15 cellular contexts compared by ENCODE assay signal in genomic region chr13:108777421-108778420, GRCh38.
DNase-seq lines count a peak whose midpoint lies in the region; ATAC-seq and TF ChIP-seq lines count a peak whose summit lies in the region.
"Had no signal": no experiment of that assay in that cellular context is flagged by ENCODE, and none has a peak within 500 bp of the region (broad histone marks: within the 10 kb centered on the region; RNA-seq: fewer than 3 reads in every experiment).

No MANE protein-coding gene starts in this region.

- no peak overlapping the region for H3K14ac ChIP-seq in H9 (ENCODE audit: insufficient read depth, low read length)

- no peak overlapping the region for H2BK120ac ChIP-seq in H9 (ENCODE audit: low read depth, low read length, poor library complexity, severe bottlenecking)

- H3K23ac ChIP-seq in H9 (ENCODE audit: insufficient read length, low read depth, low read length), result no peak overlapping the region

- H3K27ac Mint-ChIP-seq in H9, result peak overlapping the region; percentile 14 to 86 (median 74); a peak in 4 of 7 replicates
- H3K27ac Mint-ChIP-seq in neural progenitor cell, result no peak overlapping the region
- H3K27ac Mint-ChIP-seq in stimulated activated naive B cell treated with anti-CD40 and anti-IgM and Interleukin-4, amounts not matched to agents 10 μg/mL and 1 μg/mL and 100 μg/mL, for 72 hours, result no peak overlapping the region
- H3K27ac Mint-ChIP-seq: activated CD8-positive, alpha-beta T cell treated with anti-CD3 and anti-CD28 coated beads for 36 hours had no signal

- H4K20me1 ChIP-seq in H9 (ENCODE audit: control insufficient read depth, insufficient read depth, insufficient read length) (no peaks in the 10 kb centered on the region), neural progenitor cell (ENCODE audit: low read depth) (no peaks in the 10 kb centered on the region)

- H4K8ac ChIP-seq in H9 (replicated peaks; ENCODE audit: insufficient read length, low read depth, low read length), result no peak overlapping the region

- no peak overlapping the region for H2AFZ ChIP-seq in H9 (ENCODE audit: low read length)
- H2AFZ ChIP-seq in neural progenitor cell (replicated peaks), result no peak overlapping the region

- H3K4ac ChIP-seq in H9 (ENCODE audit: low read depth, low read length), result no peak overlapping the region

- H2BK15ac ChIP-seq in H9 (ENCODE audit: low read depth, low read length), result no peak overlapping the region

- TF ChIP-seq CTCF in H9 (conservative IDR thresholded peaks at IDR 0.05) (no peak), RWPE2 (IDR thresholded peaks at IDR 0.05; ENCODE audit: poor library complexity, severe bottlenecking) (no peak), neural progenitor cell (IDR thresholded peaks at IDR 0.05) (no peak), coronary artery (IDR thresholded peaks at IDR 0.05) (no peak)

- DNase-seq in H9 (peak; percentile 51), RWPE2 (ENCODE audit: low spot score) (no peak), fibroblast of peridontal ligament (ENCODE audit: extremely low read depth) (peak; percentile 5), neural progenitor cell (ENCODE audit: low spot score) (peak; percentile 13), D341Med (ENCODE audit: low spot score) (no peak), coronary artery (ENCODE audit: low spot score) (no peak)
- DNase-seq in stimulated activated naive B cell treated with anti-CD40 and anti-IgM and Interleukin-4, amounts not matched to agents 10 μg/mL and 1 μg/mL and 100 μg/mL, for 72 hours, result no peak
- DNase-seq: activated CD8-positive, alpha-beta T cell treated with anti-CD3 and anti-CD28 coated beads for 36 hours; BE2C; DMS79; dorsolateral prefrontal cortex; NCI-H2171 treated with DMSO at 0.1 percent for 48 hours; NK-92 treated with Interleukin-12 subunit alpha and Interleukin-12 subunit beta, amount 100 ng/mL, for 24 hours; psoas muscle had no signal

- no peaks in the 10 kb centered on the region for H3F3A ChIP-seq in neural progenitor cell (ENCODE audit: low read depth)

- no peak overlapping the region for H3K4me2 ChIP-seq in H9 (ENCODE audit: insufficient read depth, insufficient read length, low read length)
- no peak overlapping the region for H3K4me2 ChIP-seq in neural progenitor cell

- H3K4me1 ChIP-seq in H9 (ENCODE audit: insufficient read depth, low read length), result no peaks in the 10 kb centered on the region
- H3K4me1 ChIP-seq in RWPE2 (ENCODE audit: insufficient read depth, poor library complexity, severe bottlenecking), result peaks cover 3% of the 10 kb centered on the region
- no peaks in the 10 kb centered on the region for H3K4me1 ChIP-seq in neural progenitor cell
- H3K4me1 ChIP-seq: BE2C, psoas muscle had no signal

- no peaks in the 10 kb centered on the region for H3K79me1 ChIP-seq in H9 (ENCODE audit: insufficient read depth, low read depth, low read length, poor library complexity, severe bottlenecking)

- no peak overlapping the region for H2BK12ac ChIP-seq in H9 (ENCODE audit: insufficient read length, low read depth, low read length)

- H2BK20ac ChIP-seq in H9 (ENCODE audit: low read depth, low read length, poor library complexity, severe bottlenecking), result no peak overlapping the region

- ATAC-seq in RWPE2 (ENCODE audit: low read depth) (peak; percentile 63), GM18867 (IDR thresholded peaks at IDR 0.05; ENCODE audit: unreplicated experiment) (no peak)
- ATAC-seq in stimulated activated naive B cell treated with anti-CD40 and anti-IgM and Interleukin-4, amounts not matched to agents 10 μg/mL and 1 μg/mL and 100 μg/mL, for 72 hours (replicated peaks), result no peak
- ATAC-seq: activated CD8-positive, alpha-beta T cell treated with anti-CD3 and anti-CD28 coated beads for 36 hours; psoas muscle had no signal

- H3K27ac ChIP-seq in H9 (ENCODE audit: insufficient read length, low read depth, low read length) (no peak overlapping the region), RWPE2 (ENCODE audit: poor library complexity, severe bottlenecking) (no peak overlapping the region), neural progenitor cell (no peak overlapping the region), coronary artery (no peak overlapping the region)
- H3K27ac ChIP-seq: dorsolateral prefrontal cortex, psoas muscle had no signal

- peaks cover 7 to 13% (median 9%) of the 10 kb centered on the region in 3 experiments; a peak in 6 of 7 replicates for H3K36me3 Mint-ChIP-seq in H9 (ENCODE audit: insufficient read depth in 1 of 3, low read depth in 3 of 3)
- H3K36me3 Mint-ChIP-seq in neural progenitor cell, result peaks cover 6% of the 10 kb centered on the region
- no peaks in the 10 kb centered on the region for H3K36me3 Mint-ChIP-seq in stimulated activated naive B cell treated with anti-CD40 and anti-IgM and Interleukin-4, amounts not matched to agents 10 μg/mL and 1 μg/mL and 100 μg/mL, for 72 hours

- no peaks in the 10 kb centered on the region for H3K9me3 ChIP-seq in H9 (ENCODE audit: control insufficient read depth, low read depth, low read length)
- H3K9me3 ChIP-seq in RWPE2 (ENCODE audit: severe bottlenecking), result no peaks in the 10 kb centered on the region
- no peaks in the 10 kb centered on the region for H3K9me3 ChIP-seq in neural progenitor cell (ENCODE audit: low read depth)
- H3K9me3 ChIP-seq: BE2C, psoas muscle had no signal

- H3K9ac ChIP-seq in H9 (ENCODE audit: extremely low read depth, insufficient read length, low read length) (no peak overlapping the region), neural progenitor cell (no peak overlapping the region)

- H3K36me3 ChIP-seq in RWPE2 (ENCODE audit: low read depth), result no peaks in the 10 kb centered on the region
- H3K36me3 ChIP-seq in neural progenitor cell, result no peaks in the 10 kb centered on the region
- H3K36me3 ChIP-seq: BE2C had no signal

- WGBS in H9 (ENCODE audit: extremely low coverage, insufficient read length, low lambda C conversion rate), result no CpG with 5 or more reads among the region's 9 CpGs

- H2BK5ac ChIP-seq in H9 (ENCODE audit: insufficient read length, low read length), result no peak overlapping the region

- no peak overlapping the region for H4K5ac ChIP-seq in H9 (ENCODE audit: insufficient read length, low read depth, low read length)

- no peak overlapping the region for H3T11ph ChIP-seq in H9 (ENCODE audit: low read length)

- H3K27me3 Mint-ChIP-seq in H9 (ENCODE audit: low read depth), result peaks cover 3% of the 10 kb centered on the region; the same call in 1 of the 2 replicates
- no peaks in the 10 kb centered on the region for H3K27me3 Mint-ChIP-seq in neural progenitor cell (ENCODE audit: insufficient read depth, low read depth)
- H3K27me3 Mint-ChIP-seq in stimulated activated naive B cell treated with anti-CD40 and anti-IgM and Interleukin-4, amounts not matched to agents 10 μg/mL and 1 μg/mL and 100 μg/mL, for 72 hours, result no peaks in the 10 kb centered on the region
- H3K27me3 Mint-ChIP-seq: activated CD8-positive, alpha-beta T cell treated with anti-CD3 and anti-CD28 coated beads for 36 hours had no signal

- H3K18ac ChIP-seq in H9 (ENCODE audit: insufficient read length, low read depth, low read length), result no peak overlapping the region

- H3K27me3 ChIP-seq in H9 (ENCODE audit: insufficient read depth, low read length) (no peaks in the 10 kb centered on the region), RWPE2 (ENCODE audit: insufficient read depth, poor library complexity, severe bottlenecking) (peaks cover 27% of the 10 kb centered on the region), neural progenitor cell (no peaks in the 10 kb centered on the region)

- H4K91ac ChIP-seq in H9 (ENCODE audit: insufficient read length, low read depth, low read length), result no peak overlapping the region

- peaks cover 8 to 20% of the 10 kb centered on the region in 2 experiments for H3K4me1 Mint-ChIP-seq in H9
- H3K4me1 Mint-ChIP-seq in neural progenitor cell, result peaks cover 7% of the 10 kb centered on the region
- H3K4me1 Mint-ChIP-seq in stimulated activated naive B cell treated with anti-CD40 and anti-IgM and Interleukin-4, amounts not matched to agents 10 μg/mL and 1 μg/mL and 100 μg/mL, for 72 hours, result no peaks in the 10 kb centered on the region

- H3K79me2 ChIP-seq in H9 (ENCODE audit: insufficient read depth, low read length) (no peaks in the 10 kb centered on the region), neural progenitor cell (ENCODE audit: low read depth) (no peaks in the 10 kb centered on the region)

- no peak overlapping the region for H2AK5ac ChIP-seq in H9 (ENCODE audit: insufficient read length, low read length)

- H3K56ac ChIP-seq in H9 (ENCODE audit: insufficient read length, low read depth, low read length), result no peak overlapping the region

- H3K9me3 Mint-ChIP-seq in H9, result peaks cover 14 to 18% of the 10 kb centered on the region in 2 experiments
- peaks cover 15% of the 10 kb centered on the region for H3K9me3 Mint-ChIP-seq in neural progenitor cell
- H3K9me3 Mint-ChIP-seq in stimulated activated naive B cell treated with anti-CD40 and anti-IgM and Interleukin-4, amounts not matched to agents 10 μg/mL and 1 μg/mL and 100 μg/mL, for 72 hours, result peaks cover 0 to 3% of the 10 kb centered on the region in 2 donors
- H3K9me3 Mint-ChIP-seq: activated CD8-positive, alpha-beta T cell treated with anti-CD3 and anti-CD28 coated beads for 36 hours had no signal

- H3K4me3 Mint-ChIP-seq in H9, result no peak overlapping the region
- no peak overlapping the region for H3K4me3 Mint-ChIP-seq in neural progenitor cell
- no peak overlapping the region for H3K4me3 Mint-ChIP-seq in stimulated activated naive B cell treated with anti-CD40 and anti-IgM and Interleukin-4, amounts not matched to agents 10 μg/mL and 1 μg/mL and 100 μg/mL, for 72 hours
- H3K4me3 Mint-ChIP-seq: activated CD8-positive, alpha-beta T cell treated with anti-CD3 and anti-CD28 coated beads for 36 hours had no signal

- H3K4me3 ChIP-seq in RWPE2 (ENCODE audit: severe bottlenecking) (no peak overlapping the region), neural progenitor cell (no peak overlapping the region), coronary artery (no peak overlapping the region)
- H3K4me3 ChIP-seq: dorsolateral prefrontal cortex, psoas muscle had no signal

- no peaks in the 10 kb centered on the region for H3K23me2 ChIP-seq in H9 (ENCODE audit: insufficient read length, low read depth, low read length, poor library complexity, severe bottlenecking)

Comparison
In these comparisons a context has a peak if more than half of its experiments do, and no peak if none do; other contexts are left out.
1. DNase-seq: peak in H9 (single experiment), fibroblast of peridontal ligament (single experiment) and neural progenitor cell (single experiment); none in RWPE2 (single experiment), D341Med (single experiment), coronary artery (single experiment) and stimulated activated naive B cell treated with anti-CD40 and anti-IgM and Interleukin-4, amounts not matched to agents 10 μg/mL and 1 μg/mL and 100 μg/mL, for 72 hours (single experiment).
2. H3K27ac Mint-ChIP-seq: peak in H9 (3 of 3); none in neural progenitor cell (single experiment) and stimulated activated naive B cell treated with anti-CD40 and anti-IgM and Interleukin-4, amounts not matched to agents 10 μg/mL and 1 μg/mL and 100 μg/mL, for 72 hours (single experiment).